9 cellular contexts compared by ENCODE assay signal in the genomic region with DNA sequence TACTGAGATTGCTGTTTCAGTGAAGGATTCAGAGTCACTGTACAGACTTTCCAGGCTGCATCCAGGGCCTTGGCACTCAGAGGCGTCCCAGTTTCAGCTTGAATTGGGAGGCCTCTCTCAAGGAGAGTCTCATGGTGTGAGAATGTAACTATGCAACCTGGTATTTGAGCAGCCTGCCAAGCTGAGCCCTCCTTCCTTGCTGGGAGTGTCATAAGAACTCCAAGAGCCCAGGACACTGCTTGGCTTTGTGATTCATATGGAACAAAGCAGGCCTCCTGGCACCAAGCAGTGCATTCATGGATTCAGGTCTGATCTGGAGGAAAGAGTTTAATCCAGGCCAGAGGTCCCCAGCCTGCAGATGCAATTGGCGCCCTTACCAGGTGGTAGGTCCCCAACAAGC.
A peak's percentile ranks its signal among the peaks of the same experiment; 100 is the strongest.
DNase-seq lines count a peak whose midpoint lies in the region; TF ChIP-seq lines count a peak whose summit lies in the region.
"Had no signal": no experiment of that assay in that cellular context is flagged by ENCODE, and none has a peak within 500 bp of the region (broad histone marks: within the 10 kb centered on the region; RNA-seq: fewer than 3 reads in every experiment).

No MANE protein-coding gene starts in this region.

- TF ChIP-seq EP300 in sigmoid colon (IDR thresholded peaks at IDR 0.05), result no peak

- H2AFZ ChIP-seq in mammary epithelial cell (ENCODE audit: low read depth, low read length), result peak overlapping the region; percentile 33

- no peaks in the 10 kb centered on the region for H4K20me1 ChIP-seq in mammary epithelial cell (ENCODE audit: insufficient read depth, low read length)

- intact Hi-C loops in mammary epithelial cell (cut with micrococcal nuclease), result no loop called here
- intact Hi-C loops in sigmoid colon (cut with DNase I), result no loop called here
- intact Hi-C loops in CD14-positive monocyte (cut with micrococcal nuclease), result no loop called here
- intact Hi-C loops in activated CD4-positive, alpha-beta memory T cell treated with anti-CD3 and anti-CD28 coated beads for 36 hours (cut with micrococcal nuclease), result no loop called here

- peaks cover 0 to 1% (median 0%) of the 10 kb centered on the region in 3 donors for H3K27me3 Mint-ChIP-seq in CD14-positive monocyte (ENCODE audit: low read depth in 3 of 3)
- no peaks in the 10 kb centered on the region for H3K27me3 Mint-ChIP-seq in activated CD4-positive, alpha-beta memory T cell treated with anti-CD3 and anti-CD28 coated beads for 36 hours

- H3K4me1 Mint-ChIP-seq in CD14-positive monocyte, result no peaks in the 10 kb centered on the region
- H3K4me1 Mint-ChIP-seq in activated CD4-positive, alpha-beta memory T cell treated with anti-CD3 and anti-CD28 coated beads for 36 hours (ENCODE audit: low read depth), result no peaks in the 10 kb centered on the region

- H3K27me3 ChIP-seq in mammary epithelial cell (ENCODE audit: insufficient read depth, low read length) (no peaks in the 10 kb centered on the region), sigmoid colon (no peaks in the 10 kb centered on the region)

- no peak overlapping the region for H3K4me3 Mint-ChIP-seq in CD14-positive monocyte
- no peak overlapping the region for H3K4me3 Mint-ChIP-seq in activated CD4-positive, alpha-beta memory T cell treated with anti-CD3 and anti-CD28 coated beads for 36 hours
- H3K4me3 Mint-ChIP-seq: activated T-cell treated with anti-CD3 and anti-CD28 coated beads, Interleukin-2, amount 50 U/mL, for 24 hours had no signal

- 18% methylated on average over 2 of the region's 2 CpGs for WGBS in mammary epithelial cell (ENCODE audit: low coverage, missing lambda C conversion rate)
- 40 to 46% methylated on average over 2 of the region's 2 CpGs for WGBS in sigmoid colon, 2 donors

- dilution Hi-C loops in mammary epithelial cell (cut with HindIII; ENCODE audit: low sequenced_read_pairs), result no loop called here

- BruUV-seq in mammary epithelial cell (replicated peaks; lab: Mats Ljungman, UMichigan), result no TSS peak

- H3K9ac ChIP-seq in mammary epithelial cell (ENCODE audit: insufficient read depth, low read length), result no peak overlapping the region

- H3K9me3 ChIP-seq in mammary epithelial cell (replicated peaks; ENCODE audit: insufficient read depth, low read length), result no peaks in the 10 kb centered on the region
- no peaks in the 10 kb centered on the region for H3K9me3 ChIP-seq in sigmoid colon

- H3K4me1 ChIP-seq in mammary epithelial cell (ENCODE audit: insufficient read depth, low read length) (peaks cover 15% of the 10 kb centered on the region), sigmoid colon (peaks cover 0 to 53% (median 42%) of the 10 kb centered on the region in 4 donors)

- POLR2A ChIA-PET in activated CD4-positive, alpha-beta memory T cell treated with anti-CD3 and anti-CD28 coated beads for 36 hours (lab: Charles Lee), result no interaction called here

- TF ChIP-seq POLR2A in sigmoid colon (IDR thresholded peaks at IDR 0.05), result no peak

- TF ChIP-seq CTCF in mammary epithelial cell (conservative IDR thresholded peaks at IDR 0.05 in 1 of 2, IDR thresholded peaks at IDR 0.05 in 1 of 2; ENCODE audit: extremely low read depth in 1 of 2, insufficient read depth in 1 of 2, low read depth in 1 of 2, low read length in 2 of 2) (no peak), sigmoid colon (IDR thresholded peaks at IDR 0.05) (no peak), CD14-positive monocyte (IDR thresholded peaks at IDR 0.05) (no peak)

- H3K36me3 ChIP-seq in mammary epithelial cell (ENCODE audit: insufficient read depth, low read length), result no peaks in the 10 kb centered on the region
- peaks cover 0 to 43% (median 0%) of the 10 kb centered on the region in 4 donors for H3K36me3 ChIP-seq in sigmoid colon

- in situ Hi-C loops in mammary epithelial cell (cut with MboI; ENCODE audit: low sequenced_read_pairs in 2 of 2), result no loop called here

- H3K4me3 ChIP-seq in mammary epithelial cell (replicated peaks in 1 of 3; ENCODE audit: insufficient read depth in 1 of 3, low read depth in 2 of 3, low read length in 3 of 3), result no peak overlapping the region
- no peak overlapping the region for H3K4me3 ChIP-seq in sigmoid colon

- DNase-seq in GM04504 (ENCODE audit: low read depth), result peak; percentile 88
- peak; percentile 91 for DNase-seq in mammary epithelial cell
- peak in 35 of 51 donors; percentile 8 to 80 (median 39) for DNase-seq in hypothalamus (lab: John Stamatoyannopoulos, UW)
- peak; percentile 82 for DNase-seq in sigmoid colon
- DNase-seq in CD14-positive monocyte (ENCODE audit: low spot score), result no peak
- DNase-seq in epidermal melanocyte (ENCODE audit: insufficient read length, low spot score), result no peak
- DNase-seq in NCI-H2029 treated with DMSO at 0.1 percent for 48 hours (lab: John Stamatoyannopoulos, UW), result no peak
- DNase-seq in activated CD4-positive, alpha-beta memory T cell treated with anti-CD3 and anti-CD28 coated beads for 36 hours, result no peak
- DNase-seq: activated T-cell treated with anti-CD3 and anti-CD28 coated beads, Interleukin-2, amount 50 U/mL, for 24 hours had no signal

- no peak overlapping the region for H3K4me2 ChIP-seq in mammary epithelial cell (ENCODE audit: insufficient read depth, low read depth, low read length)

- H3K9me3 Mint-ChIP-seq in CD14-positive monocyte, result peaks cover 0 to 4% (median 0%) of the 10 kb centered on the region in 7 donors
- H3K9me3 Mint-ChIP-seq in activated CD4-positive, alpha-beta memory T cell treated with anti-CD3 and anti-CD28 coated beads for 36 hours, result no peaks in the 10 kb centered on the region
- H3K9me3 Mint-ChIP-seq: activated T-cell treated with anti-CD3 and anti-CD28 coated beads, Interleukin-2, amount 50 U/mL, for 24 hours had no signal

- CTCF ChIA-PET in mammary epithelial cell (lab: Charles Lee; ENCODE audit: low non-redundant PET), result no interaction called here
- CTCF ChIA-PET in activated CD4-positive, alpha-beta memory T cell treated with anti-CD3 and anti-CD28 coated beads for 36 hours (lab: Charles Lee), result no interaction called here

- peak overlapping the region; percentile 51 for H3K27ac ChIP-seq in mammary epithelial cell (ENCODE audit: insufficient read depth, low read depth, low read length)
- H3K27ac ChIP-seq in sigmoid colon, result peak overlapping the region; percentile 63 to 83 (median 80)

- no peaks in the 10 kb centered on the region for H3K79me2 ChIP-seq in mammary epithelial cell (ENCODE audit: insufficient read depth, low read length)

- no peaks in the 10 kb centered on the region for H3K36me3 Mint-ChIP-seq in CD14-positive monocyte
- no peaks in the 10 kb centered on the region for H3K36me3 Mint-ChIP-seq in activated CD4-positive, alpha-beta memory T cell treated with anti-CD3 and anti-CD28 coated beads for 36 hours

- H3K27ac Mint-ChIP-seq in CD14-positive monocyte, result no peak overlapping the region
- H3K27ac Mint-ChIP-seq in activated CD4-positive, alpha-beta memory T cell treated with anti-CD3 and anti-CD28 coated beads for 36 hours, result no peak overlapping the region
- H3K27ac Mint-ChIP-seq: activated T-cell treated with anti-CD3 and anti-CD28 coated beads, Interleukin-2, amount 50 U/mL, for 24 hours had no signal

Comparison
In these comparisons a context has a peak if more than half of its experiments do, and no peak if none do; other contexts are left out.
1. DNase-seq: peak in GM04504 (single experiment), mammary epithelial cell (single experiment), hypothalamus (35 of 51) and sigmoid colon (single experiment); none in CD14-positive monocyte (single experiment), epidermal melanocyte (single experiment), NCI-H2029 treated with DMSO at 0.1 percent for 48 hours (single experiment) and activated CD4-positive, alpha-beta memory T cell treated with anti-CD3 and anti-CD28 coated beads for 36 hours (single experiment).